9 cellular contexts compared by ENCODE assay signal in genomic region chr15:71743861-71744382, GRCh38.
DNase-seq lines count a peak whose midpoint lies in the region; ATAC-seq and TF ChIP-seq lines count a peak whose summit lies in the region.
"Had no signal": no experiment of that assay in that cellular context is flagged by ENCODE, and none has a peak within 500 bp of the region (broad histone marks: within the 10 kb centered on the region; RNA-seq: fewer than 3 reads in every experiment).

No MANE protein-coding gene starts in this region.

- peaks cover 8% of the 10 kb centered on the region for H3K4me1 Mint-ChIP-seq in stimulated activated memory B cell treated with anti-CD40 and anti-IgM and Interleukin-4, amounts not matched to agents 10 μg/mL and 1 μg/mL and 100 μg/mL, for 72 hours

- no peaks in the 10 kb centered on the region for H3K36me3 Mint-ChIP-seq in stimulated activated memory B cell treated with anti-CD40 and anti-IgM and Interleukin-4, amounts not matched to agents 10 μg/mL and 1 μg/mL and 100 μg/mL, for 72 hours

- TF ChIP-seq CTCF in HFF-Myc (IDR thresholded peaks at IDR 0.05; ENCODE audit: low read depth, low read length, missing control alignments), result peak; percentile 67

- H3K27ac Mint-ChIP-seq in stimulated activated memory B cell treated with anti-CD40 and anti-IgM and Interleukin-4, amounts not matched to agents 10 μg/mL and 1 μg/mL and 100 μg/mL, for 72 hours, result no peak overlapping the region

- DNase-seq in CD1c-positive myeloid dendritic cell (ENCODE audit: extremely low spot score) (peak; percentile 57), HFF-Myc (ENCODE audit: extremely low read depth, low read depth) (no peak), RKO (ENCODE audit: low spot score) (peak; percentile 45), germinal center (ENCODE audit: low spot score) (peak; percentile 62), putamen (ENCODE audit: low spot score) (peak; percentile 17)
- peak; percentile 21 for DNase-seq in activated T-helper 9 cell treated with anti-CD3 and anti-CD28 coated beads, Interleukin-2, amount 50 U/mL, for 16 hours (ENCODE audit: low read depth)

- H3K27me3 Mint-ChIP-seq in stimulated activated memory B cell treated with anti-CD40 and anti-IgM and Interleukin-4, amounts not matched to agents 10 μg/mL and 1 μg/mL and 100 μg/mL, for 72 hours, result peaks cover 11% of the 10 kb centered on the region

- no peak overlapping the region for H3K4me3 ChIP-seq in HFF-Myc (replicated peaks; ENCODE audit: low read depth, low read length)
- H3K4me3 ChIP-seq: skin epidermis had no signal

- ATAC-seq in stimulated activated memory B cell treated with anti-CD40 and anti-IgM and Interleukin-4, amounts not matched to agents 10 μg/mL and 1 μg/mL and 100 μg/mL, for 72 hours, result no peak
- no peak for ATAC-seq in GM21786 (IDR thresholded peaks at IDR 0.05; ENCODE audit: unreplicated experiment)

- H3K9me3 Mint-ChIP-seq in stimulated activated memory B cell treated with anti-CD40 and anti-IgM and Interleukin-4, amounts not matched to agents 10 μg/mL and 1 μg/mL and 100 μg/mL, for 72 hours, result no peaks in the 10 kb centered on the region

- H3K4me3 Mint-ChIP-seq in stimulated activated memory B cell treated with anti-CD40 and anti-IgM and Interleukin-4, amounts not matched to agents 10 μg/mL and 1 μg/mL and 100 μg/mL, for 72 hours, result no peak overlapping the region
